2 cellular contexts compared by ENCODE assay signal in genomic region chr1:210024996-210025395, GRCh38.
TF ChIP-seq lines count a peak whose summit lies in the region.

No MANE protein-coding gene starts in this region.

TF ChIP-seq in HCT116, 20 proteins besides CTCF, POLR2A, EP300 and RAD21 (continued from another document):
- TF ChIP-seq REST (IDR thresholded peaks at IDR 0.05; ENCODE audit: low read depth) (no peak), ATF3 (IDR thresholded peaks at IDR 0.05) (no peak), POLR2AphosphoS5 (IDR thresholded peaks at IDR 0.05; ENCODE audit: low read depth, low read length) (no peak), YY1 (IDR thresholded peaks at IDR 0.05; ENCODE audit: extremely low read depth, insufficient replicate concordance, low read depth, low read length) (no peak), SP1 (IDR thresholded peaks at IDR 0.05; ENCODE audit: low read depth) (no peak)

TF ChIP-seq in neural cell, 6 proteins besides CTCF, POLR2A, EP300 and RAD21 (continued from another document):
- TF ChIP-seq REST (IDR thresholded peaks at IDR 0.05; ENCODE audit: borderline replicate concordance) (no peak), EZH2 (IDR thresholded peaks at IDR 0.05; ENCODE audit: borderline replicate concordance, insufficient read depth, low read length, poor library complexity, severe bottlenecking) (no peak)
TF ChIP-seq in neural cell: peak in this region for 0.
